ENCODE assay signal across 25 cellular contexts in the genomic region with DNA sequence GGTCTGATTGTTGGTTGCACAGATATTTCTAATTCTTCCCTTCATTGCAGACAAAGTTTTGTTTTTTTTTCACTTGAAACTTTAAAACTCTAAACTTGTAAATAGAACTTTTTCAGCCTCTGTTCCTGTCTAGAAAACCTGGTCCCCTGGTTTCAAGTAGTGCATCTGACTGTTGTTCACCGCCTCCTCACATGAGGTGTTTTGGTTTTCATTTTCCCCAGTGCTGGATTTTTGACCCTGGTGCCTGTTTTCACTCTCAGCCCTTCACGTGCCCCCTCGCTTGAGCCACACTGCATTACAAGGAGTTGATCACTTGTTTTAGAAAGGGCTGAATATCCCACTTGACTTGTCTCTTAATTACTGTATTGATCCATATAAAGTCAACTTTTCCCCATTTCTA.
"Had no signal": no experiment of that assay in that cellular context is flagged by ENCODE, and none has a peak within 500 bp of the region (broad histone marks: within the 10 kb centered on the region; RNA-seq: fewer than 3 reads in every experiment).

No MANE protein-coding gene starts in this region.

- H3K4me1 Mint-ChIP-seq: immature natural killer cell, mesothelial cell of epicardium had no signal

- H3K27me3 ChIP-seq: dorsolateral prefrontal cortex, esophagus muscularis mucosa, foreskin keratinocyte, gastroesophageal sphincter, heart left ventricle, hepatocyte had no signal

- FAIRE-seq: colon, endothelial cell of umbilical vein, frontal cortex, kidney had no signal

- H3K4me1 ChIP-seq: esophagus muscularis mucosa, foreskin keratinocyte, gastroesophageal sphincter, heart left ventricle, left ventricle myocardium inferior, lower lobe of right lung had no signal

- H3K4me3 Mint-ChIP-seq: immature natural killer cell, mesothelial cell of epicardium had no signal

- H3K79me2 ChIP-seq: hepatocyte had no signal

- H3K4me3 ChIP-seq: coronary artery, dorsolateral prefrontal cortex, esophagus muscularis mucosa, gastroesophageal sphincter, heart left ventricle, hepatocyte, left ventricle myocardium inferior, lower lobe of right lung, mucosa of descending colon had no signal

- DNase-seq: dermis blood vessel endothelial cell; dorsolateral prefrontal cortex; effector CD4-positive, alpha-beta T cell; effector memory CD4-positive, alpha-beta T cell; foreskin keratinocyte; heart left ventricle; hypothalamus; immature natural killer cell; islet precursor cell; kidney; kidney glomerular epithelial cell; left colon; left ventricle myocardium inferior; lower lobe of right lung; mesenchymal stem cell; mucosa of descending colon had no signal

- H3K9me3 ChIP-seq: esophagus muscularis mucosa, gastroesophageal sphincter, lower lobe of right lung, mucosa of descending colon had no signal

- ATAC-seq: foreskin keratinocyte, gastroesophageal sphincter, heart left ventricle, left colon, left lobe of liver, lower lobe of right lung, mucosa of descending colon had no signal

- H3K36me3 ChIP-seq: lower lobe of right lung had no signal

- H2AFZ ChIP-seq: hepatocyte had no signal

- H3K27ac ChIP-seq: coronary artery, dorsolateral prefrontal cortex, esophagus muscularis mucosa, foreskin keratinocyte, gastroesophageal sphincter, heart left ventricle, hepatocyte, left ventricle myocardium inferior, lower lobe of right lung had no signal

- H3K4me2 ChIP-seq: hepatocyte had no signal

- H3K27ac Mint-ChIP-seq: immature natural killer cell, mesothelial cell of epicardium had no signal
